ENCODE assay signal across 8 cellular contexts in the genomic region with DNA sequence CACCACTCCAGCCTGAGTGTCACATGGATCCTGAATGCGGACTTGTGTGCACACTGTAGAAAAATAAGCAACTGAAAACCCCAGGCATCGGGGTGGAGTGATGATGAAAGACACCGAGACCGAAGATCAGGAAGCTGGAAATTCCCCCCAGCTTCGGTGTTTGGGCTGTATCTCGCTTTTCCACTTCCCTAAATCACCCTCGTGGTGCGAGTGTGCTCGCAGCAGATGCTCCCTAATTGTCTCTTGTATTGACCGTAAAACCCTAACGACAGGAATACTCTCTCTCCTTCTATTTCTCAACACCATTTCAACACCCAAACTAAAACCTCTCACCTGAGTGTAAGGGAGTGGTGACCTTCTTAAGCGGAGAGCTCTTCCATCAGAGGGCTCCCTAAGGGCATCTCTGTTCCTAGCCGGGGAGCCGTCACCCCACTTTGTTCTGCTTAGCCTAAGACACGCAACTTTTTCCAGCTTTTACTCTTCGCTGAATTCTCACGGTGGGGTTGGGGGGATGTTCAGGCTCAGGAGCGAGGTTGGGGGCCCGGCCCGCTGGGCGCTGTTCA. TPM values are rescaled to one million over a fixed set of nuclear protein-coding genes. Genes with fewer than 3 reads are reported as not detected.
DNase-seq lines count a peak whose midpoint lies in the region; ATAC-seq, FAIRE-seq and TF ChIP-seq lines count a peak whose summit lies in the region.

No MANE protein-coding gene starts in this region.

- H3K36me3 Mint-ChIP-seq in IgD-negative memory B cell: peaks cover 1% of the 10 kb centered on the region
- peaks cover 10% of the 10 kb centered on the region for H3K36me3 Mint-ChIP-seq in activated CD4-positive, alpha-beta memory T cell treated with anti-CD3 and anti-CD28 coated beads, Interleukin-2, amount 10 ng/mL, durations not matched to agents 7 days and 5 days (ENCODE audit: low read depth)

- CTCF ChIA-PET in activated CD4-positive, alpha-beta memory T cell treated with anti-CD3 and anti-CD28 coated beads, Interleukin-2, amount 10 ng/mL, durations not matched to agents 7 days and 5 days (lab: Charles Lee): interaction anchor here (1.0 kb wide), 1 partner anchor 103 kb away, joined by 3 read pairs; no protein-coding TSS in a partner anchor
- CTCF ChIA-PET in HEK293T (lab: Yijun Ruan, JAX): no interaction called here

- H3K27ac ChIP-seq in pancreas: peak overlapping the region in 3 of 4 donors; percentile 28 to 69 (median 65)

- peak; percentile 12 to 60 (median 34) for ATAC-seq in pancreas

- TF ChIP-seq CTCF in foreskin fibroblast (IDR thresholded peaks at IDR 0.05; ENCODE audit: low read depth, low read length) (no peak), pancreas (IDR thresholded peaks at IDR 0.05) (no peak)

- peaks cover 48 to 60% (median 54%) of the 10 kb centered on the region in 3 donors for H3K4me1 Mint-ChIP-seq in IgD-negative memory B cell
- peaks cover 48% of the 10 kb centered on the region for H3K4me1 Mint-ChIP-seq in activated CD4-positive, alpha-beta memory T cell treated with anti-CD3 and anti-CD28 coated beads, Interleukin-2, amount 10 ng/mL, durations not matched to agents 7 days and 5 days

- no peak for FAIRE-seq in pancreas (lab: Jason Lieb, UNC)

- no peaks in the 10 kb centered on the region for H3K36me3 ChIP-seq in pancreas

- DNase-seq in NCI-H524 (lab: John Stamatoyannopoulos, UW) (peak; percentile 30 to 52), NCI-H524 treated with DMSO at 0.1 percent for 48 hours (lab: John Stamatoyannopoulos, UW) (no peak), foreskin fibroblast (peak in 1 of 2 donors; percentile 42), pancreas (peak in 1 of 6 donors; percentile 45), SW 1271 (lab: John Stamatoyannopoulos, UW) (no peak), HEK293T (ENCODE audit: extremely low spot score) (no peak)
- no peak for DNase-seq in activated CD4-positive, alpha-beta memory T cell treated with anti-CD3 and anti-CD28 coated beads, Interleukin-2, amount 10 ng/mL, durations not matched to agents 7 days and 5 days

- H3K9me3 Mint-ChIP-seq in IgD-negative memory B cell: no peaks in the 10 kb centered on the region
- H3K9me3 Mint-ChIP-seq in activated CD4-positive, alpha-beta memory T cell treated with anti-CD3 and anti-CD28 coated beads, Interleukin-2, amount 10 ng/mL, durations not matched to agents 7 days and 5 days: no peaks in the 10 kb centered on the region

- 2 to 5% methylated on average over 21 of the region's 21 CpGs for WGBS in pancreas, 2 donors

- peaks cover 0 to 5% (median 0%) of the 10 kb centered on the region in 3 donors for H3K4me1 ChIP-seq in pancreas

- intact Hi-C loops in pancreas (cut with DNase I): no loop called here

- peaks cover 2% of the 10 kb centered on the region for H3K27me3 Mint-ChIP-seq in IgD-negative memory B cell
- H3K27me3 Mint-ChIP-seq in activated CD4-positive, alpha-beta memory T cell treated with anti-CD3 and anti-CD28 coated beads, Interleukin-2, amount 10 ng/mL, durations not matched to agents 7 days and 5 days: peaks cover 18% of the 10 kb centered on the region

- peak overlapping the region; percentile 33 to 58 for H3K4me3 ChIP-seq in foreskin fibroblast (ENCODE audit: low read depth in 1 of 2, low read length in 2 of 2)
- H3K4me3 ChIP-seq in pancreas: peak overlapping the region in 3 of 4 donors; percentile 34 to 95 (median 83)

- H3K27me3 ChIP-seq in pancreas: no peaks in the 10 kb centered on the region

- peak overlapping the region; percentile 79 to 96 (median 91) for H3K27ac Mint-ChIP-seq in IgD-negative memory B cell
- peak overlapping the region; percentile 64 for H3K27ac Mint-ChIP-seq in activated CD4-positive, alpha-beta memory T cell treated with anti-CD3 and anti-CD28 coated beads, Interleukin-2, amount 10 ng/mL, durations not matched to agents 7 days and 5 days

- no peaks in the 10 kb centered on the region for H3K9me3 ChIP-seq in pancreas

- peak overlapping the region; percentile 86 to 92 (median 88) for H3K4me3 Mint-ChIP-seq in IgD-negative memory B cell
- H3K4me3 Mint-ChIP-seq in activated CD4-positive, alpha-beta memory T cell treated with anti-CD3 and anti-CD28 coated beads, Interleukin-2, amount 10 ng/mL, durations not matched to agents 7 days and 5 days: peak overlapping the region; percentile 88

- POLR2A ChIA-PET in activated CD4-positive, alpha-beta memory T cell treated with anti-CD3 and anti-CD28 coated beads, Interleukin-2, amount 10 ng/mL, durations not matched to agents 7 days and 5 days (lab: Charles Lee): interaction anchor here (0.6 to 1.0 kb wide), 3 partner anchors 20 to 209 kb away, joined by 3 to 5 read pairs (median 3); no protein-coding TSS in a partner anchor
- POLR2A ChIA-PET in HEK293T (lab: Yijun Ruan, JAX): interaction anchor here (0.5 to 1.1 kb wide), 4 partner anchors 10 to 116 kb away, joined by 3 read pairs; no protein-coding TSS in a partner anchor

TF ChIP-seq in HEK293T, 16 proteins besides CTCF, POLR2A, EP300 and RAD21:
- no peak for TF ChIP-seq SP1 (IDR thresholded peaks at IDR 0.05)
- TF ChIP-seq HDGF (IDR thresholded peaks at IDR 0.05; ENCODE audit: borderline replicate concordance): no peak
- TF ChIP-seq, protein P1, sequence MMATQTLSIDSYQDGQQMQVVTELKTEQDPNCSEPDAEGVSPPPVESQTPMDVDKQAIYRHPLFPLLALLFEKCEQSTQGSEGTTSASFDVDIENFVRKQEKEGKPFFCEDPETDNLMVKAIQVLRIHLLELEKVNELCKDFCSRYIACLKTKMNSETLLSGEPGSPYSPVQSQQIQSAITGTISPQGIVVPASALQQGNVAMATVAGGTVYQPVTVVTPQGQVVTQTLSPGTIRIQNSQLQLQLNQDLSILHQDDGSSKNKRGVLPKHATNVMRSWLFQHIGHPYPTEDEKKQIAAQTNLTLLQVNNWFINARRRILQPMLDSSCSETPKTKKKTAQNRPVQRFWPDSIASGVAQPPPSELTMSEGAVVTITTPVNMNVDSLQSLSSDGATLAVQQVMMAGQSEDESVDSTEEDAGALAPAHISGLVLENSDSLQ (IDR thresholded peaks at IDR 0.05): no peak
- TF ChIP-seq ELF4 (IDR thresholded peaks at IDR 0.05): no peak
- TF ChIP-seq FOXM1 (IDR thresholded peaks at IDR 0.05; ENCODE audit: borderline replicate concordance): no peak
- no peak for TF ChIP-seq L3MBTL2 (conservative IDR thresholded peaks at IDR 0.05)
TF ChIP-seq in HEK293T: peak in this region for 0.

RNA-seq across cellular contexts. Expression of a gene that starts 0.6 kb away (rescaled TPM):
- polyA plus RNA-seq in IgD-negative memory B cell: 10.4 TPM
- 10 to 100 TPM; 24.1 to 25.5 TPM for total RNA-seq in activated CD4-positive, alpha-beta memory T cell treated with anti-CD3 and anti-CD28 coated beads, Interleukin-2, amount 10 ng/mL, durations not matched to agents 7 days and 5 days
- total RNA-seq in pancreas: 10 to 100 TPM in 2 of 6 donors, 1 to 10 TPM in 4; 6.0 to 18.1 (median 7.9) TPM
- 1 to 10 TPM; 3.5 to 7.6 TPM for polyA plus RNA-seq in pancreas

Comparison
In these comparisons a context has a peak if more than half of its experiments do, and no peak if none do; other contexts are left out.
1. DNase-seq: peak in NCI-H524 (2 of 2); none in NCI-H524 treated with DMSO at 0.1 percent for 48 hours (single experiment), activated CD4-positive, alpha-beta memory T cell treated with anti-CD3 and anti-CD28 coated beads, Interleukin-2, amount 10 ng/mL, durations not matched to agents 7 days and 5 days (single experiment), SW 1271 (0 of 2) and HEK293T (single experiment).